8 cellular contexts compared by ENCODE assay signal in genomic region chr9:92140754-92141143, GRCh38. TPM values are rescaled to one million over a fixed set of nuclear protein-coding genes. Genes with fewer than 3 reads are reported as not detected.
DNase-seq lines count a peak whose midpoint lies in the region; ATAC-seq, FAIRE-seq and TF ChIP-seq lines count a peak whose summit lies in the region.

No MANE protein-coding gene starts in this region.

- DNase-seq in DMS 273 (lab: John Stamatoyannopoulos, UW; ENCODE audit: unreplicated experiment) (peak; percentile 34), DMS 273 treated with DMSO at 0.1 percent for 48 hours (lab: John Stamatoyannopoulos, UW) (no peak), WTC11 (ENCODE audit: low spot score) (no peak), fibroblast of villous mesenchyme (ENCODE audit: low read depth) (no peak), NCI-H526 (lab: John Stamatoyannopoulos, UW) (no peak), GM12891 (ENCODE audit: insufficient read length, low spot score) (no peak), immature natural killer cell (no peak)

- H3K36me3 Mint-ChIP-seq in WTC11: no peaks in the 10 kb centered on the region
- H3K36me3 Mint-ChIP-seq in immature natural killer cell: no peaks in the 10 kb centered on the region

- H3K4me1 ChIP-seq in skeletal muscle satellite cell (ENCODE audit: control insufficient read depth, insufficient read depth, low read length): peaks cover 28% of the 10 kb centered on the region

- CTCF ChIA-PET in WTC11 (lab: Charles Lee): interaction anchor here (0.6 to 4.9 kb wide), 32 partner anchors 8 to 650 kb away, joined by 3 to 93 read pairs (median 4); partner anchors contain the start of genes NOL8 and SPTLC1

- no peak for ATAC-seq in WTC11

- peak overlapping the region; percentile 78 for H3K4me2 ChIP-seq in skeletal muscle satellite cell (ENCODE audit: low read length)

- no peaks in the 10 kb centered on the region for H3K9me3 Mint-ChIP-seq in WTC11
- H3K9me3 Mint-ChIP-seq in immature natural killer cell: no peaks in the 10 kb centered on the region

- no peak for TF ChIP-seq CTCF in WTC11 (IDR thresholded peaks at IDR 0.05)
- no peak for TF ChIP-seq CTCF in fibroblast of villous mesenchyme (IDR thresholded peaks at IDR 0.05; ENCODE audit: insufficient read depth, low read depth, low read length)

- H3K27ac Mint-ChIP-seq in WTC11 (no peak overlapping the region), immature natural killer cell (no peak overlapping the region)

- no peaks in the 10 kb centered on the region for H3K27me3 ChIP-seq in skeletal muscle satellite cell (ENCODE audit: control insufficient read depth, insufficient read depth, low read length)

- peaks cover 6% of the 10 kb centered on the region for H3K4me1 Mint-ChIP-seq in WTC11
- H3K4me1 Mint-ChIP-seq in immature natural killer cell: peaks cover 7 to 8% of the 10 kb centered on the region in 2 donors

- peak overlapping the region; percentile 57 for H3K4me3 ChIP-seq in fibroblast of villous mesenchyme (ENCODE audit: low read depth, low read length)
- peak overlapping the region; percentile 72 for H3K4me3 ChIP-seq in skeletal muscle satellite cell (ENCODE audit: low read length)

- peaks cover 36% of the 10 kb centered on the region for H3K27me3 Mint-ChIP-seq in WTC11 (ENCODE audit: low read depth)
- H3K27me3 Mint-ChIP-seq in immature natural killer cell (ENCODE audit: low read depth in 3 of 3): peaks cover 5 to 19% (median 12%) of the 10 kb centered on the region in 3 donors

- no peak for TF ChIP-seq POLR2A in GM12891 (IDR thresholded peaks at IDR 0.05; ENCODE audit: low read depth, low read length)

- peak overlapping the region; percentile 70 for H3K9ac ChIP-seq in skeletal muscle satellite cell (ENCODE audit: low read depth, low read length)

- H3K4me3 Mint-ChIP-seq in WTC11 (peak overlapping the region; percentile 74), immature natural killer cell (peak overlapping the region in 1 of 5 donors; percentile 48)

- H3K36me3 ChIP-seq in skeletal muscle satellite cell (ENCODE audit: insufficient read depth, low read length): no peaks in the 10 kb centered on the region

- POLR2A ChIA-PET in WTC11 (lab: Charles Lee): interaction anchor here (1.8 kb wide), 1 partner anchor 102 kb away, joined by 4 read pairs; no protein-coding TSS in a partner anchor

- no peaks in the 10 kb centered on the region for H3K9me3 ChIP-seq in skeletal muscle satellite cell (replicated peaks; ENCODE audit: low read length)

- FAIRE-seq in GM12891 (lab: Jason Lieb, UNC): no peak

TF ChIP-seq in WTC11, 78 proteins besides CTCF, POLR2A, EP300 and RAD21:
- TF ChIP-seq ZNF425 (CRISPR knock-in tag; conservative IDR thresholded peaks at IDR 0.05) (no peak), ZNF138 (CRISPR knock-in tag; conservative IDR thresholded peaks at IDR 0.05) (0 out of 2 replicates have a peak, but pooled peaks have one; percentile 11)

TF ChIP-seq in GM12891, 5 proteins besides CTCF, POLR2A, EP300 and RAD21:
- TF ChIP-seq POU2F2 (IDR thresholded peaks at IDR 0.05; ENCODE audit: low read depth, low read length) (no peak), PAX5 (IDR thresholded peaks at IDR 0.05; ENCODE audit: insufficient read depth, low read length, severe bottlenecking) (no peak), POLR2AphosphoS5 (IDR thresholded peaks at IDR 0.05; ENCODE audit: low read depth, low read length) (no peak), TAF1 (IDR thresholded peaks at IDR 0.05; ENCODE audit: low read depth, low read length) (no peak), SPI1 (IDR thresholded peaks at IDR 0.05; ENCODE audit: low read depth, low read length) (no peak)

RNA-seq across cellular contexts. Expression of gene SPTLC1, which starts 25.5 kb away (rescaled TPM):
- total RNA-seq in WTC11 (2021) (81.2 to 86.4 TPM (median 84.4 TPM) in 3 replicates), fibroblast of villous mesenchyme (110 and 132 TPM in 2 replicates)
- total RNA-seq in skeletal muscle satellite cell (2012; rRNA removed): 85.2 and 87.5 TPM in 2 replicates
- 27.3 TPM for polyA plus RNA-seq in GM12891 (2012; ENCODE audit: low read depth, missing spikeins)
- 10 to 100 TPM; 33.0 to 51.3 (median 39.5) TPM for polyA plus RNA-seq in immature natural killer cell
